1 cellular context compared by ENCODE assay signal in genomic region chr10:100185364-100186252, GRCh38.
A peak's percentile ranks its signal among the peaks of the same experiment; 100 is the strongest.
TF ChIP-seq lines count a peak whose summit lies in the region.

Gene ERLIN1, minus strand, starts transcription at chr10:100186029. Its CDS starts 403 bp downstream, at chr10:100185626.

TF ChIP-seq in K562, 482 proteins besides CTCF, POLR2A, EP300 and RAD21 (continued from another document and continues in another):
- peak; percentile 72; the same call in 1 of the 2 replicates for TF ChIP-seq PKNOX1 (IDR thresholded peaks at IDR 0.05)
- TF ChIP-seq SIN3A (IDR thresholded peaks at IDR 0.05; ENCODE audit: borderline replicate concordance in 2 of 2, control insufficient read depth in 1 of 2, low read depth in 2 of 2, low read length in 2 of 2), result peak; percentile 45 to 54; a peak in 1 of 4 replicates
- peak; percentile 63; the same call in 1 of the 2 replicates for TF ChIP-seq ZBTB7A (IDR thresholded peaks at IDR 0.05; ENCODE audit: borderline replicate concordance, control insufficient read depth, low read depth, low read length)
- peak; percentile 79 for TF ChIP-seq MXI1 (IDR thresholded peaks at IDR 0.05; ENCODE audit: low read depth, low read length)
- TF ChIP-seq THRAP3 (IDR thresholded peaks at IDR 0.05; ENCODE audit: borderline replicate concordance), result no peak
- no peak for TF ChIP-seq POLR3A (IDR thresholded peaks at IDR 0.05; ENCODE audit: borderline replicate concordance, extremely low read depth, insufficient read depth, insufficient read length)
- TF ChIP-seq RB1 (IDR thresholded peaks at IDR 0.05; ENCODE audit: low read depth), result peak; percentile 92
- TF ChIP-seq MTA3 (IDR thresholded peaks at IDR 0.05; ENCODE audit: borderline replicate concordance), result peak; percentile 98
- no peak for TF ChIP-seq IRF1 (CRISPR knock-in tag; IDR thresholded peaks at IDR 0.05; ENCODE audit: borderline replicate concordance)
- TF ChIP-seq ATF7 (IDR thresholded peaks at IDR 0.05), result peak; percentile 70; the same call in 1 of the 2 replicates
- TF ChIP-seq MYC (IDR thresholded peaks at IDR 0.05; ENCODE audit: low read depth, low read length), result peak; percentile 82
- TF ChIP-seq MYC (CRISPR knock-in tag; IDR thresholded peaks at IDR 0.05; ENCODE audit: borderline replicate concordance, low read depth), result no peak
- TF ChIP-seq ZNF445 (CRISPR knock-in tag; IDR thresholded peaks at IDR 0.05; ENCODE audit: low read depth), result no peak
- no peak for TF ChIP-seq CBX1 (IDR thresholded peaks at IDR 0.05; ENCODE audit: low read depth)
- no peak for TF ChIP-seq CLOCK (CRISPR knock-in tag; IDR thresholded peaks at IDR 0.05; ENCODE audit: borderline replicate concordance)
- peak; percentile 55; the same call in 1 of the 2 replicates for TF ChIP-seq ZNF766 (CRISPR knock-in tag; conservative IDR thresholded peaks at IDR 0.05)
- TF ChIP-seq ZNF197 (CRISPR knock-in tag; IDR thresholded peaks at IDR 0.05; ENCODE audit: low read depth), result no peak
- TF ChIP-seq HNRNPLL (IDR thresholded peaks at IDR 0.05; ENCODE audit: low read depth, low read length, poor library complexity, severe bottlenecking), result peak; percentile 91
- no peak for TF ChIP-seq CHD4 (IDR thresholded peaks at IDR 0.05; ENCODE audit: insufficient read depth, insufficient replicate concordance, low read depth, low read length, poor library complexity, severe bottlenecking)
- no peak for TF ChIP-seq TSC22D4 (tag; IDR thresholded peaks at IDR 0.05)
- TF ChIP-seq SOX6 (IDR thresholded peaks at IDR 0.05), result peak; percentile 55; the same call in 1 of the 2 replicates
- TF ChIP-seq ZFPM2 (CRISPR knock-in tag; IDR thresholded peaks at IDR 0.05), result no peak
- TF ChIP-seq ILK (tag; IDR thresholded peaks at IDR 0.05; ENCODE audit: borderline replicate concordance, low read depth), result no peak
- TF ChIP-seq RBBP5 (IDR thresholded peaks at IDR 0.05; ENCODE audit: borderline replicate concordance, insufficient read depth, low read length, poor library complexity, severe bottlenecking), result peak; percentile 56
- no peak for TF ChIP-seq CBX8 (IDR thresholded peaks at IDR 0.05; ENCODE audit: borderline replicate concordance, extremely low read depth, low read depth, low read length, poor library complexity, severe bottlenecking)
- peak; percentile 94 for TF ChIP-seq L3MBTL2 (IDR thresholded peaks at IDR 0.05)
- no peak for TF ChIP-seq ZNF586 (CRISPR knock-in tag; conservative IDR thresholded peaks at IDR 0.05)
- no peak for TF ChIP-seq NFE2 (IDR thresholded peaks at IDR 0.05; ENCODE audit: low read depth)
- TF ChIP-seq RFX1 (IDR thresholded peaks at IDR 0.05), result no peak
- no peak for TF ChIP-seq ATF1 (CRISPR knock-in tag; IDR thresholded peaks at IDR 0.05)
- TF ChIP-seq ATF1 (tag; IDR thresholded peaks at IDR 0.05), result peak; percentile 88
- TF ChIP-seq USF1 (CRISPR knock-in tag; IDR thresholded peaks at IDR 0.05), result peak; percentile 73
- 0 out of 2 replicates have a peak, but pooled peaks have one; percentile 35 for TF ChIP-seq ZNF24 (IDR thresholded peaks at IDR 0.05)
- TF ChIP-seq TFAM (CRISPR knock-in tag; conservative IDR thresholded peaks at IDR 0.05), result no peak
- no peak for TF ChIP-seq ZNF609 (CRISPR knock-in tag; IDR thresholded peaks at IDR 0.05; ENCODE audit: borderline replicate concordance)
- 0 out of 2 replicates have a peak, but pooled peaks have one; percentile 34 for TF ChIP-seq ZNF644 (tag; IDR thresholded peaks at IDR 0.05; ENCODE audit: low read depth)
- no peak for TF ChIP-seq ZNF212 (CRISPR knock-in tag; IDR thresholded peaks at IDR 0.05)
- no peak for TF ChIP-seq MEF2A (IDR thresholded peaks at IDR 0.05; ENCODE audit: control insufficient read depth, low read depth, low read length)
- TF ChIP-seq ZNF398 (CRISPR knock-in tag; IDR thresholded peaks at IDR 0.05), result no peak
- peak; percentile 45; the same call in 1 of the 2 replicates for TF ChIP-seq SMAD4 (CRISPR knock-in tag; conservative IDR thresholded peaks at IDR 0.05)
- 0 out of 4 replicates have a peak, but pooled peaks of 1 of the 2 experiments have one; percentile 48 for TF ChIP-seq BCLAF1 (IDR thresholded peaks at IDR 0.05; ENCODE audit: borderline replicate concordance in 1 of 2, control insufficient read depth in 1 of 2, low read depth in 2 of 2, low read length in 1 of 2)
- no peak for TF ChIP-seq C11orf30 (IDR thresholded peaks at IDR 0.05; ENCODE audit: low read depth)
- no peak for TF ChIP-seq LCOR (CRISPR knock-in tag; IDR thresholded peaks at IDR 0.05)
- no peak for TF ChIP-seq ZNF583 (CRISPR knock-in tag; IDR thresholded peaks at IDR 0.05)
- TF ChIP-seq NBN (IDR thresholded peaks at IDR 0.05; ENCODE audit: low read depth), result no peak
- TF ChIP-seq FIP1L1 (IDR thresholded peaks at IDR 0.05; ENCODE audit: low read depth, low read length, poor library complexity, severe bottlenecking), result peak; percentile 64
- TF ChIP-seq CREM (IDR thresholded peaks at IDR 0.05; ENCODE audit: low read depth), result peak; percentile 89
- no peak for TF ChIP-seq TARDBP (IDR thresholded peaks at IDR 0.05)
- peak; percentile 78 for TF ChIP-seq E2F3 (CRISPR knock-in tag; IDR thresholded peaks at IDR 0.05)
- TF ChIP-seq HNRNPL (IDR thresholded peaks at IDR 0.05; ENCODE audit: low read depth, low read length), result no peak
